Comparison of ENCODE assay signal across 8 cellular contexts in genomic region chr17:15490634-15491261, GRCh38. TPM values are rescaled to one million over a fixed set of nuclear protein-coding genes. Genes with fewer than 3 reads are reported as not detected.
DNase-seq lines count a peak whose midpoint lies in the region; ATAC-seq, FAIRE-seq and TF ChIP-seq lines count a peak whose summit lies in the region.

No MANE protein-coding gene starts in this region.

- TF ChIP-seq POLR2A in esophagus squamous epithelium (IDR thresholded peaks at IDR 0.05), result no peak

- TF ChIP-seq CTCF in esophagus squamous epithelium (IDR thresholded peaks at IDR 0.05), result no peak

- ATAC-seq in HG03457 (IDR thresholded peaks at IDR 0.05; ENCODE audit: unreplicated experiment) (no peak), GM21381 (IDR thresholded peaks at IDR 0.05; ENCODE audit: unreplicated experiment) (no peak), GM21423 (IDR thresholded peaks at IDR 0.05; ENCODE audit: unreplicated experiment) (no peak)

- DNase-seq in Daoy (ENCODE audit: low read depth) (peak; percentile 76), RCC 7860 (ENCODE audit: low spot score) (peak; percentile 61), esophagus squamous epithelium (lab: John Stamatoyannopoulos, UW) (no peak), myocyte (ENCODE audit: low read depth) (peak; percentile 74), NCI-H82 treated with DMSO at 0.1 percent for 48 hours (lab: John Stamatoyannopoulos, UW; ENCODE audit: unreplicated experiment) (no peak)

- H3K27me3 ChIP-seq in esophagus squamous epithelium, result no peaks in the 10 kb centered on the region

- H3K4me3 ChIP-seq in esophagus squamous epithelium, result no peak overlapping the region

- intact Hi-C loops in esophagus squamous epithelium (cut with DNase I), result no loop called here

- peaks cover 0 to 5% (median 0%) of the 10 kb centered on the region in 3 donors for H3K36me3 ChIP-seq in esophagus squamous epithelium

- FAIRE-seq in RCC 7860 (lab: Jason Lieb, UNC), result no peak

- 62 to 67% methylated on average over 7 to 9 of the region's 11 CpGs for WGBS in esophagus squamous epithelium, 2 donors

- H3K4me1 ChIP-seq in esophagus squamous epithelium, result peaks cover 0 to 20% (median 3%) of the 10 kb centered on the region in 3 donors

- H3K9me3 ChIP-seq in esophagus squamous epithelium, result no peaks in the 10 kb centered on the region

- peak overlapping the region in 3 of 4 donors; percentile 67 to 83 (median 71) for H3K27ac ChIP-seq in esophagus squamous epithelium

RNA-seq across cellular contexts. Expression of gene CDRT4, which starts 23.3 kb away (rescaled TPM):
- 0.80 and 1.9 TPM in 2 replicates for total RNA-seq in Daoy (2014; rRNA removed; shearing (Covaris generic))
- total RNA-seq in esophagus squamous epithelium (1 to 10 TPM; 3.2 to 7.6 (median 3.8) TPM), myocyte (0.52 and 3.4 TPM in 2 replicates)
- polyA plus RNA-seq in myocyte (2012), result 2.0 TPM

Comparison
In these comparisons a context has a peak if more than half of its experiments do, and no peak if none do; other contexts are left out.
1. DNase-seq: peak in Daoy (single experiment), RCC 7860 (single experiment) and myocyte (single experiment); none in esophagus squamous epithelium (single experiment) and NCI-H82 treated with DMSO at 0.1 percent for 48 hours (single experiment).